25 cellular contexts compared by ENCODE assay signal in genomic region chr1:59171788-59172187, GRCh38.
DNase-seq lines count a peak whose midpoint lies in the region; ATAC-seq and TF ChIP-seq lines count a peak whose summit lies in the region.
"Had no signal": no experiment of that assay in that cellular context is flagged by ENCODE, and none has a peak within 500 bp of the region (broad histone marks: within the 10 kb centered on the region; RNA-seq: fewer than 3 reads in every experiment).

No MANE protein-coding gene starts in this region.

- TF ChIP-seq EP300 in SK-N-SH (IDR thresholded peaks at IDR 0.05; ENCODE audit: borderline replicate concordance in 1 of 2, low read depth in 1 of 2, low read length in 1 of 2), result no peak

- CTCF ChIA-PET in SK-N-SH (lab: Yijun Ruan, JAX), result interaction anchor here (0.7 kb wide), 1 partner anchor 527 kb away, joined by 4 read pairs; no protein-coding TSS in a partner anchor
- CTCF ChIA-PET in CD8-positive, alpha-beta T cell (lab: Charles Lee), result no interaction called here

- H3K79me2 ChIP-seq in SK-N-SH (ENCODE audit: insufficient read depth), result no peaks in the 10 kb centered on the region

- WGBS in SK-N-SH (ENCODE audit: low lambda C conversion rate), result 56% methylated on average over 4 of the region's 4 CpGs

- POLR2A ChIA-PET in SK-N-SH (lab: Yijun Ruan, JAX), result no interaction called here
- POLR2A ChIA-PET in CD8-positive, alpha-beta T cell (lab: Charles Lee), result no interaction called here

- H3K4me2 ChIP-seq in SK-N-SH, result 0 out of 2 replicates have a peak overlapping the region, but pooled peaks have one; percentile 6

- H3K27me3 Mint-ChIP-seq in CD8-positive, alpha-beta T cell (ENCODE audit: low read depth), result no peaks in the 10 kb centered on the region
- peaks cover 26% of the 10 kb centered on the region for H3K27me3 Mint-ChIP-seq in T-helper 2 cell treated with Interferon-gamma antibody and Interleukin-4, amounts not matched to agents 5 μg/mL and 100 μg/mL, for 36 hours (ENCODE audit: low read depth)

- peak overlapping the region; percentile 57; the same call in 1 of the 2 replicates for H2AFZ ChIP-seq in SK-N-SH (ENCODE audit: low read depth)

- H3K36me3 Mint-ChIP-seq in CD8-positive, alpha-beta T cell, result no peaks in the 10 kb centered on the region
- H3K36me3 Mint-ChIP-seq in T-helper 2 cell treated with Interferon-gamma antibody and Interleukin-4, amounts not matched to agents 5 μg/mL and 100 μg/mL, for 36 hours (ENCODE audit: low read depth), result no peaks in the 10 kb centered on the region

- no peak overlapping the region for H3K27ac Mint-ChIP-seq in CD8-positive, alpha-beta T cell
- H3K27ac Mint-ChIP-seq in T-helper 2 cell treated with Interferon-gamma antibody and Interleukin-4, amounts not matched to agents 5 μg/mL and 100 μg/mL, for 36 hours, result no peak overlapping the region
- H3K27ac Mint-ChIP-seq: H9 had no signal

- H3K4me1 Mint-ChIP-seq in CD8-positive, alpha-beta T cell (ENCODE audit: low read depth), result no peaks in the 10 kb centered on the region
- no peaks in the 10 kb centered on the region for H3K4me1 Mint-ChIP-seq in T-helper 2 cell treated with Interferon-gamma antibody and Interleukin-4, amounts not matched to agents 5 μg/mL and 100 μg/mL, for 36 hours (ENCODE audit: low read depth)
- H3K4me1 Mint-ChIP-seq: H9 had no signal

- no peaks in the 10 kb centered on the region for H3K27me3 ChIP-seq in SK-N-SH (ENCODE audit: insufficient read depth)
- H3K27me3 ChIP-seq in CD8-positive, alpha-beta T cell (ENCODE audit: insufficient read depth, low read length), result no peaks in the 10 kb centered on the region
- H3K27me3 ChIP-seq: Peyer's patch, SJSA1 had no signal

- intact Hi-C loops in CD8-positive, alpha-beta T cell (cut with DNase I, micrococcal nuclease), result no loop called here

- no peak overlapping the region for H3K4me3 ChIP-seq in SK-N-SH (ENCODE audit: low read depth in 2 of 2, low read length in 1 of 2)
- no peak overlapping the region for H3K4me3 ChIP-seq in CD8-positive, alpha-beta T cell (ENCODE audit: low read depth, low read length)
- H3K4me3 ChIP-seq: Peyer's patch, SJSA1 had no signal

- H3K27ac ChIP-seq in SK-N-SH (ENCODE audit: low read depth in 2 of 2, low read length in 1 of 2), result peak overlapping the region in 1 of 2 experiments; percentile 75; a peak in 1 of 4 replicates
- H3K27ac ChIP-seq in CD8-positive, alpha-beta T cell (ENCODE audit: low read depth, low read length), result no peak overlapping the region
- H3K27ac ChIP-seq: Peyer's patch, SJSA1 had no signal

- H3K9me2 ChIP-seq in SK-N-SH, result no peaks in the 10 kb centered on the region

- H3K9me3 ChIP-seq in SK-N-SH, result no peaks in the 10 kb centered on the region
- no peaks in the 10 kb centered on the region for H3K9me3 ChIP-seq in CD8-positive, alpha-beta T cell (ENCODE audit: low read length)
- H3K9me3 ChIP-seq: Peyer's patch, SJSA1 had no signal

- no peak for ATAC-seq in CD8-positive, alpha-beta T cell
- ATAC-seq in HG02852 (IDR thresholded peaks at IDR 0.05; ENCODE audit: unreplicated experiment), result no peak
- ATAC-seq: Right ventricle myocardium inferior had no signal

- peaks cover 0 to 16% of the 10 kb centered on the region in 2 experiments; a peak in 2 of 4 replicates for H3K4me1 ChIP-seq in SK-N-SH (ENCODE audit: control insufficient read depth in 1 of 2, insufficient read depth in 2 of 2, low read depth in 1 of 2, low read length in 1 of 2)
- H3K4me1 ChIP-seq in CD8-positive, alpha-beta T cell (ENCODE audit: insufficient read depth, low read length), result no peaks in the 10 kb centered on the region
- H3K4me1 ChIP-seq: Peyer's patch had no signal

- H3F3A ChIP-seq in SK-N-SH (replicated peaks; ENCODE audit: insufficient read depth), result peaks cover 17% of the 10 kb centered on the region

- H3K9ac ChIP-seq in SK-N-SH, result no peak overlapping the region

- TF ChIP-seq RAD21 in SK-N-SH (IDR thresholded peaks at IDR 0.05; ENCODE audit: low read length), result no peak

- peak; percentile 42 for DNase-seq in NCI-H82 (lab: John Stamatoyannopoulos, UW)
- DNase-seq in NCI-H82 treated with DMSO at 0.1 percent for 48 hours (lab: John Stamatoyannopoulos, UW; ENCODE audit: unreplicated experiment), result no peak
- no peak for DNase-seq in SK-N-SH
- peak; percentile 24 for DNase-seq in kidney tubule cell (ENCODE audit: low spot score)
- DNase-seq in CD8-positive, alpha-beta T cell, result no peak
- no peak for DNase-seq in CD1c-positive myeloid dendritic cell (ENCODE audit: extremely low spot score)
- DNase-seq in T-helper 2 cell treated with Interferon-gamma antibody and Interleukin-4, amounts not matched to agents 5 μg/mL and 100 μg/mL, for 36 hours (ENCODE audit: low spot score), result no peak
- DNase-seq: 8988T; AML-193; C1 segment of cervical spinal cord; DMS53; GF-D8; H9; MV-4-11; NCI-H1105 treated with DMSO at 0.1 percent for 48 hours; NCI-H1694; NCI-H2081; NCI-H510A; NK-92 treated with Interleukin-12 subunit alpha and Interleukin-12 subunit beta, amount 100 ng/mL, for 24 hours; Peyer's patch; SW 1271; T-helper 2 cell had no signal

- H3K36me3 ChIP-seq in SK-N-SH (replicated peaks in 1 of 2; ENCODE audit: control insufficient read depth in 1 of 2, insufficient read depth in 2 of 2, low read length in 1 of 2), result no peaks in the 10 kb centered on the region
- no peaks in the 10 kb centered on the region for H3K36me3 ChIP-seq in CD8-positive, alpha-beta T cell (ENCODE audit: insufficient read depth, low read length)
- H3K36me3 ChIP-seq: Peyer's patch, SJSA1 had no signal

- no peaks in the 10 kb centered on the region for H4K20me1 ChIP-seq in SK-N-SH (ENCODE audit: insufficient read depth)

- H3K9me3 Mint-ChIP-seq in CD8-positive, alpha-beta T cell, result no peaks in the 10 kb centered on the region
- H3K9me3 Mint-ChIP-seq in T-helper 2 cell treated with Interferon-gamma antibody and Interleukin-4, amounts not matched to agents 5 μg/mL and 100 μg/mL, for 36 hours, result no peaks in the 10 kb centered on the region

- H3K4me3 Mint-ChIP-seq in CD8-positive, alpha-beta T cell, result no peak overlapping the region
- no peak overlapping the region for H3K4me3 Mint-ChIP-seq in T-helper 2 cell treated with Interferon-gamma antibody and Interleukin-4, amounts not matched to agents 5 μg/mL and 100 μg/mL, for 36 hours
- H3K4me3 Mint-ChIP-seq: H9 had no signal

- TF ChIP-seq CTCF in SK-N-SH (IDR thresholded peaks at IDR 0.05), result no peak
- TF ChIP-seq CTCF in CD8-positive, alpha-beta T cell (IDR thresholded peaks at IDR 0.05), result no peak

TF ChIP-seq in SK-N-SH, 30 proteins besides CTCF, POLR2A, EP300 and RAD21:
- TF ChIP-seq TCF12 (IDR thresholded peaks at IDR 0.05) (peak; percentile 45; the same call in 1 of the 2 replicates), USF2 (IDR thresholded peaks at IDR 0.05; ENCODE audit: borderline replicate concordance, low read depth, low read length) (no peak), RXRA (IDR thresholded peaks at IDR 0.05; ENCODE audit: borderline replicate concordance, low read depth) (no peak), RCOR1 (IDR thresholded peaks at IDR 0.05; ENCODE audit: low read length) (no peak), YY1 (IDR thresholded peaks at IDR 0.05; ENCODE audit: low read depth) (no peak)

Comparison
In these comparisons a context has a peak if more than half of its experiments do, and no peak if none do; other contexts are left out.
1. DNase-seq: peak in NCI-H82 (single experiment) and kidney tubule cell (single experiment); none in NCI-H82 treated with DMSO at 0.1 percent for 48 hours (single experiment), SK-N-SH (single experiment), CD8-positive, alpha-beta T cell (0 of 7), CD1c-positive myeloid dendritic cell (single experiment) and T-helper 2 cell treated with Interferon-gamma antibody and Interleukin-4, amounts not matched to agents 5 μg/mL and 100 μg/mL, for 36 hours (single experiment).